In genomic region chr19:41939861-41940442, GRCh38 we compare ENCODE assay signal across 9 cellular contexts. TPM values are rescaled to one million over a fixed set of nuclear protein-coding genes. Genes with fewer than 3 reads are reported as not detected.
DNase-seq lines count a peak whose midpoint lies in the region; ATAC-seq and TF ChIP-seq lines count a peak whose summit lies in the region.
"Had no signal": no experiment of that assay in that cellular context is flagged by ENCODE, and none has a peak within 500 bp of the region (broad histone marks: within the 10 kb centered on the region; RNA-seq: fewer than 3 reads in every experiment).

No MANE protein-coding gene starts in this region.

- in situ Hi-C loops in astrocyte of the spinal cord (cut with HindIII; ENCODE audit: low sequenced_read_pairs), result no loop called here

- peak; percentile 43 for ATAC-seq in memory B cell (ENCODE audit: low read depth)
- ATAC-seq in GM19328 (IDR thresholded peaks at IDR 0.05; ENCODE audit: unreplicated experiment), result no peak

- H3K27ac Mint-ChIP-seq in memory B cell (peak overlapping the region; percentile 93), type B pancreatic cell (peak overlapping the region; percentile 64)

- H3K4me3 ChIP-seq in GM06990 (replicated peaks; ENCODE audit: low read depth, low read length), result peak overlapping the region; percentile 67
- H3K4me3 ChIP-seq in astrocyte of the spinal cord (ENCODE audit: low read depth, low read length), result peak overlapping the region; percentile 49

- H3K27me3 Mint-ChIP-seq in memory B cell, result peaks cover 5% of the 10 kb centered on the region
- H3K27me3 Mint-ChIP-seq in type B pancreatic cell, result peaks cover 51% of the 10 kb centered on the region

- H3K4me1 Mint-ChIP-seq in memory B cell (peaks cover 47% of the 10 kb centered on the region), type B pancreatic cell (ENCODE audit: unreplicated experiment) (peaks cover 9% of the 10 kb centered on the region)

- H3K27me3 ChIP-seq in GM06990 (replicated peaks; ENCODE audit: control insufficient read depth, insufficient read depth, low read length), result no peaks in the 10 kb centered on the region

- TF ChIP-seq CTCF in GM06990 (IDR thresholded peaks at IDR 0.05; ENCODE audit: insufficient read depth, low read length, poor library complexity, severe bottlenecking) (no peak), astrocyte of the spinal cord (IDR thresholded peaks at IDR 0.05; ENCODE audit: low read depth, low read length) (no peak), type B pancreatic cell (conservative IDR thresholded peaks at IDR 0.05) (no peak)

- peak; percentile 65 for DNase-seq in GM06990 (ENCODE audit: extremely low read depth, insufficient read length)
- peak; percentile 50 for DNase-seq in NOMO-1 treated with dmso at 0.1 percent for 144 hours (lab: John Stamatoyannopoulos, UW; ENCODE audit: unreplicated experiment)
- DNase-seq in astrocyte of the spinal cord (ENCODE audit: low read depth, low spot score), result no peak
- peak; percentile 43 to 71 for DNase-seq in memory B cell (ENCODE audit: low spot score in 2 of 2)
- peak; percentile 78 for DNase-seq in type B pancreatic cell (ENCODE audit: extremely low spot score, unreplicated experiment)
- DNase-seq in NCI-H524 treated with DMSO at 0.1 percent for 48 hours (lab: John Stamatoyannopoulos, UW), result no peak
- no peak for DNase-seq in kidney tubule cell (ENCODE audit: low spot score)

- no peaks in the 10 kb centered on the region for H3K36me3 ChIP-seq in GM06990 (ENCODE audit: control insufficient read depth, insufficient read depth, low read length)
- H3K36me3 ChIP-seq: neutrophil had no signal

- H3K4me3 Mint-ChIP-seq in memory B cell (peak overlapping the region; percentile 87), type B pancreatic cell (peak overlapping the region; percentile 47)

- no peaks in the 10 kb centered on the region for H3K36me3 Mint-ChIP-seq in memory B cell
- no peaks in the 10 kb centered on the region for H3K36me3 Mint-ChIP-seq in type B pancreatic cell

- H3K9me3 Mint-ChIP-seq in memory B cell (no peaks in the 10 kb centered on the region), type B pancreatic cell (no peaks in the 10 kb centered on the region)

RNA-seq across cellular contexts. Expression of gene ERFL, which starts 11.7 kb away (rescaled TPM):
- total RNA-seq in type B pancreatic cell (ENCODE audit: low replicate concordance), result 0.17 and 0.24 TPM in 2 replicates

RNA-seq across cellular contexts. Expression of gene RABAC1, which starts 19.2 kb away (rescaled TPM):
- total RNA-seq in type B pancreatic cell (ENCODE audit: low replicate concordance), result 124 and 140 TPM in 2 replicates

RNA-seq across cellular contexts. Expression of gene ATP1A3, which starts 54.1 kb away (rescaled TPM):
- total RNA-seq in type B pancreatic cell (ENCODE audit: low replicate concordance), result 5.6 TPM in 1 of 2 replicates, not detected in the other

RNA-seq across cellular contexts. Expression of gene ARHGEF1, which starts 57.0 kb away (rescaled TPM):
- total RNA-seq in type B pancreatic cell (ENCODE audit: low replicate concordance), result 51.7 and 58.9 TPM in 2 replicates

Comparison
In these comparisons a context has a peak if more than half of its experiments do, and no peak if none do; other contexts are left out.
1. DNase-seq: peak in GM06990 (single experiment), NOMO-1 treated with dmso at 0.1 percent for 144 hours (single experiment), memory B cell (2 of 2) and type B pancreatic cell (single experiment); none in astrocyte of the spinal cord (single experiment), NCI-H524 treated with DMSO at 0.1 percent for 48 hours (single experiment) and kidney tubule cell (single experiment).